ENCODE assay signal across 8 cellular contexts in genomic region chr22:35915477-35916013, GRCh38.
DNase-seq lines count a peak whose midpoint lies in the region; ATAC-seq and TF ChIP-seq lines count a peak whose summit lies in the region.

No MANE protein-coding gene starts in this region.

- H3K27ac Mint-ChIP-seq in T-helper 1 cell treated with Interleukin-12 subunit alpha and Interleukin-12 subunit beta and Interleukin-4 antibody, amounts not matched to agents 30 μg/mL and 1 μg/mL, for 36 hours: no peak overlapping the region

- 5 to 13% methylated on average over 5 of the region's 5 CpGs for WGBS in thyroid gland, 2 donors

- H3K36me3 Mint-ChIP-seq in T-helper 1 cell treated with Interleukin-12 subunit alpha and Interleukin-12 subunit beta and Interleukin-4 antibody, amounts not matched to agents 30 μg/mL and 1 μg/mL, for 36 hours (ENCODE audit: low read depth): no peaks in the 10 kb centered on the region

- TF ChIP-seq POLR2A in thyroid gland (IDR thresholded peaks at IDR 0.05): no peak

- H3K4me3 ChIP-seq in thyroid gland (replicated peaks in 1 of 3): peak overlapping the region in 1 of 3 donors; percentile 7

- peaks cover 41 to 65% of the 10 kb centered on the region in 2 donors for H3K4me1 ChIP-seq in thyroid gland

- peak; percentile 17 for ATAC-seq in left lobe of liver
- no peak for ATAC-seq in GM21423 (IDR thresholded peaks at IDR 0.05; ENCODE audit: unreplicated experiment)
- ATAC-seq in HG02884 (IDR thresholded peaks at IDR 0.05; ENCODE audit: unreplicated experiment): no peak

- no peaks in the 10 kb centered on the region for H3K36me3 ChIP-seq in thyroid gland

- no peaks in the 10 kb centered on the region for H3K9me3 Mint-ChIP-seq in T-helper 1 cell treated with Interleukin-12 subunit alpha and Interleukin-12 subunit beta and Interleukin-4 antibody, amounts not matched to agents 30 μg/mL and 1 μg/mL, for 36 hours

- H3K27ac ChIP-seq in thyroid gland: peak overlapping the region; percentile 62 to 86 (median 81)

- H3K27me3 ChIP-seq in thyroid gland: no peaks in the 10 kb centered on the region

- H3K9me3 ChIP-seq in thyroid gland: no peaks in the 10 kb centered on the region

- no peak for TF ChIP-seq CTCF in thyroid gland (IDR thresholded peaks at IDR 0.05)

- DNase-seq in T-helper 1 cell: no peak
- peak; percentile 47 for DNase-seq in astrocyte of the hippocampus (ENCODE audit: low read depth, low spot score)
- DNase-seq in left lobe of liver (ENCODE audit: low spot score): no peak
- DNase-seq in thyroid gland: peak in 1 of 2 donors; percentile 24
- DNase-seq in SHP77 treated with DMSO at 0.1 percent for 48 hours (lab: John Stamatoyannopoulos, UW): no peak

- no peaks in the 10 kb centered on the region for H3K27me3 Mint-ChIP-seq in T-helper 1 cell treated with Interleukin-12 subunit alpha and Interleukin-12 subunit beta and Interleukin-4 antibody, amounts not matched to agents 30 μg/mL and 1 μg/mL, for 36 hours (ENCODE audit: low read depth)

- peaks cover 15% of the 10 kb centered on the region for H3K4me1 Mint-ChIP-seq in T-helper 1 cell treated with Interleukin-12 subunit alpha and Interleukin-12 subunit beta and Interleukin-4 antibody, amounts not matched to agents 30 μg/mL and 1 μg/mL, for 36 hours (ENCODE audit: low read depth)

- intact Hi-C loops in thyroid gland (cut with DNase I): loop anchor here (5.0 kb wide), 1 partner anchor 288 kb away; no protein-coding TSS in a partner anchor

- H3K4me3 Mint-ChIP-seq in T-helper 1 cell treated with Interleukin-12 subunit alpha and Interleukin-12 subunit beta and Interleukin-4 antibody, amounts not matched to agents 30 μg/mL and 1 μg/mL, for 36 hours: peak overlapping the region; percentile 23
